In genomic region chr5:6722015-6722414, GRCh38 we compare ENCODE assay signal across 8 cellular contexts. TPM values are rescaled to one million over a fixed set of nuclear protein-coding genes. Genes with fewer than 3 reads are reported as not detected.
A peak's percentile ranks its signal among the peaks of the same experiment; 100 is the strongest.
DNase-seq lines count a peak whose midpoint lies in the region; ATAC-seq and TF ChIP-seq lines count a peak whose summit lies in the region.

No MANE protein-coding gene starts in this region.

- H3K4me3 Mint-ChIP-seq in activated CD4-positive, alpha-beta T cell treated with anti-CD3 and anti-CD28 coated beads, Interleukin-2, amount 10 ng/mL, durations not matched to agents 24 days and 14 days: peak overlapping the region; percentile 60
- H3K4me3 Mint-ChIP-seq in osteocyte (ENCODE audit: unreplicated experiment): peak overlapping the region; percentile 55

- peak overlapping the region; percentile 29 to 56 for H3K4me3 ChIP-seq in ascending aorta

- no peaks in the 10 kb centered on the region for H3K27me3 ChIP-seq in ascending aorta

- peak overlapping the region; percentile 68 to 79 for H3K27ac ChIP-seq in ascending aorta

- peak overlapping the region; percentile 74 for H3K27ac Mint-ChIP-seq in activated CD4-positive, alpha-beta T cell treated with anti-CD3 and anti-CD28 coated beads, Interleukin-2, amount 10 ng/mL, durations not matched to agents 24 days and 14 days
- H3K27ac Mint-ChIP-seq in osteocyte (ENCODE audit: unreplicated experiment): peak overlapping the region; percentile 84

- peaks cover 49% of the 10 kb centered on the region for H3K36me3 Mint-ChIP-seq in activated CD4-positive, alpha-beta T cell treated with anti-CD3 and anti-CD28 coated beads, Interleukin-2, amount 10 ng/mL, durations not matched to agents 24 days and 14 days (ENCODE audit: low read depth)
- H3K36me3 Mint-ChIP-seq in osteocyte (ENCODE audit: unreplicated experiment): no peaks in the 10 kb centered on the region

- no peak for TF ChIP-seq CTCF in ascending aorta (IDR thresholded peaks at IDR 0.05)
- TF ChIP-seq CTCF in osteocyte (IDR thresholded peaks at IDR 0.05): no peak

- H3K4me1 Mint-ChIP-seq in activated CD4-positive, alpha-beta T cell treated with anti-CD3 and anti-CD28 coated beads, Interleukin-2, amount 10 ng/mL, durations not matched to agents 24 days and 14 days: peaks cover 70% of the 10 kb centered on the region
- H3K4me1 Mint-ChIP-seq in osteocyte (ENCODE audit: unreplicated experiment): peaks cover 74% of the 10 kb centered on the region

- ATAC-seq in HG03103 (IDR thresholded peaks at IDR 0.05; ENCODE audit: low read depth, unreplicated experiment): peak; percentile 47
- ATAC-seq in HG03439 (IDR thresholded peaks at IDR 0.05; ENCODE audit: unreplicated experiment): no peak

- H3K36me3 ChIP-seq in ascending aorta: peaks cover 0 to 3% of the 10 kb centered on the region in 2 donors

- no peak for DNase-seq in activated CD4-positive, alpha-beta T cell treated with anti-CD3 and anti-CD28 coated beads, Interleukin-2, amount 10 ng/mL, durations not matched to agents 24 days and 14 days
- no peak for DNase-seq in activated CD4-positive, alpha-beta T cell treated with anti-CD3 and anti-CD28 coated beads, Interleukin-2, amount 50 U/mL, for 4 hours
- peak in 1 of 2 donors; percentile 54 for DNase-seq in ascending aorta (ENCODE audit: low spot score in 2 of 2)
- peak; percentile 10 for DNase-seq in osteocyte (ENCODE audit: extremely low spot score, unreplicated experiment)
- DNase-seq in NCI-H1105 (lab: John Stamatoyannopoulos, UW): no peak
- DNase-seq in HEK293T (ENCODE audit: extremely low spot score): no peak

- intact Hi-C loops in activated CD4-positive, alpha-beta T cell treated with anti-CD3 and anti-CD28 coated beads, Interleukin-2, amount 10 ng/mL, durations not matched to agents 24 days and 14 days (cut with micrococcal nuclease): no loop called here
- intact Hi-C loops in ascending aorta (cut with DNase I): no loop called here

- no peaks in the 10 kb centered on the region for H3K27me3 Mint-ChIP-seq in activated CD4-positive, alpha-beta T cell treated with anti-CD3 and anti-CD28 coated beads, Interleukin-2, amount 10 ng/mL, durations not matched to agents 24 days and 14 days
- no peaks in the 10 kb centered on the region for H3K27me3 Mint-ChIP-seq in osteocyte (ENCODE audit: unreplicated experiment)

- H3K9me3 Mint-ChIP-seq in activated CD4-positive, alpha-beta T cell treated with anti-CD3 and anti-CD28 coated beads, Interleukin-2, amount 10 ng/mL, durations not matched to agents 24 days and 14 days: no peaks in the 10 kb centered on the region
- H3K9me3 Mint-ChIP-seq in osteocyte (ENCODE audit: unreplicated experiment): no peaks in the 10 kb centered on the region

- CTCF ChIA-PET in HEK293T (lab: Yijun Ruan, JAX): no interaction called here

- peaks cover 22 to 64% of the 10 kb centered on the region in 2 donors for H3K4me1 ChIP-seq in ascending aorta

- POLR2A ChIA-PET in HEK293T (lab: Yijun Ruan, JAX): interaction anchor here (1.0 kb wide), 1 partner anchor 9 kb away, joined by 3 read pairs; the partner anchor contains the start of gene TENT4A

- H3K9me3 ChIP-seq in ascending aorta: no peaks in the 10 kb centered on the region

TF ChIP-seq in HEK293T, 16 proteins besides CTCF, POLR2A, EP300 and RAD21:
- TF ChIP-seq FOXA1 (IDR thresholded peaks at IDR 0.05) (no peak), PKNOX1 (IDR thresholded peaks at IDR 0.05) (no peak), FOXK2 (IDR thresholded peaks at IDR 0.05) (no peak), SP1 (IDR thresholded peaks at IDR 0.05) (no peak)

RNA-seq across cellular contexts. Expression of gene TENT4A, which starts 8.8 kb away (rescaled TPM):
- 38.8 and 43.4 TPM in 2 replicates for total RNA-seq in activated CD4-positive, alpha-beta T cell treated with anti-CD3 and anti-CD28 coated beads, Interleukin-2, amount 10 ng/mL, durations not matched to agents 24 days and 14 days
- 12.5 TPM for total RNA-seq in ascending aorta
- total RNA-seq in osteocyte: 21.3 and 21.6 TPM in 2 replicates
